21 cellular contexts compared by ENCODE assay signal in genomic region chr3:180181387-180181786, GRCh38.
"Had no signal": no experiment of that assay in that cellular context is flagged by ENCODE, and none has a peak within 500 bp of the region (broad histone marks: within the 10 kb centered on the region; RNA-seq: fewer than 3 reads in every experiment).

No MANE protein-coding gene starts in this region.

- H3K27ac ChIP-seq: brain microvascular endothelial cell had no signal

- H3K27ac Mint-ChIP-seq: activated B cell treated with CpG ODN at 0.5 μM for 24 hours; activated CD4-positive, alpha-beta T cell treated with anti-CD3 and anti-CD28 coated beads, Interleukin-2, amount 10 ng/mL, durations not matched to agents 24 days and 14 days; activated CD8-positive, alpha-beta memory T cell treated with anti-CD3 and anti-CD28 coated beads, Interleukin-2, amount 10 ng/mL, durations not matched to agents 7 days and 5 days; activated naive CD4-positive, alpha-beta T cell treated with anti-CD3 and anti-CD28 coated beads for 36 hours; activated naive CD8-positive, alpha-beta T cell; activated T-cell treated with anti-CD3 and anti-CD28 coated beads, Interleukin-2, amount 50 U/mL, for 24 hours had no signal

- H3K9me3 Mint-ChIP-seq: activated B cell treated with CpG ODN at 0.5 μM for 24 hours; activated CD4-positive, alpha-beta T cell treated with anti-CD3 and anti-CD28 coated beads, Interleukin-2, amount 10 ng/mL, durations not matched to agents 24 days and 14 days; activated naive CD4-positive, alpha-beta T cell treated with anti-CD3 and anti-CD28 coated beads for 36 hours had no signal

- H3K36me3 ChIP-seq: brain microvascular endothelial cell had no signal

- ATAC-seq: activated CD8-positive, alpha-beta memory T cell treated with anti-CD3 and anti-CD28 coated beads, Interleukin-2, amount 10 ng/mL, durations not matched to agents 7 days and 5 days; PC-3 had no signal

- DNase-seq: activated B cell treated with CpG ODN at 0.5 μM for 24 hours; activated CD4-positive, alpha-beta T cell treated with anti-CD3 and anti-CD28 coated beads for 1 hour; activated CD4-positive, alpha-beta T cell treated with anti-CD3 and anti-CD28 coated beads, Interleukin-2, amount 10 ng/mL, durations not matched to agents 24 days and 14 days; activated CD4-positive, alpha-beta T cell treated with anti-CD3 and anti-CD28 coated beads, Interleukin-2, amount 50 U/mL, for 48 hours; activated CD8-positive, alpha-beta memory T cell treated with anti-CD3 and anti-CD28 coated beads, Interleukin-2, amount 10 ng/mL, durations not matched to agents 7 days and 5 days; activated effector memory CD4-positive, alpha-beta T cell treated with anti-CD3 and anti-CD28 coated beads, Interleukin-2, amount 50 U/mL, for 16 hours; activated naive CD4-positive, alpha-beta T cell treated with anti-CD3 and anti-CD28 coated beads for 36 hours; activated T-cell treated with anti-CD3 and anti-CD28 coated beads, Interleukin-2, amount 50 U/mL, for 24 hours; brain microvascular endothelial cell; caudate nucleus; MM.1S; NCI-H146; NCI-H187 treated with DMSO at 0.1 percent for 48 hours; NCI-H2081 treated with DMSO at 0.1 percent for 48 hours; NCI-H446; NCI-H524; PC-3; SIG-M5; T-helper 2 cell; T1000 had no signal

- H3K4me3 Mint-ChIP-seq: activated B cell treated with CpG ODN at 0.5 μM for 24 hours; activated CD4-positive, alpha-beta T cell treated with anti-CD3 and anti-CD28 coated beads, Interleukin-2, amount 10 ng/mL, durations not matched to agents 24 days and 14 days; activated CD8-positive, alpha-beta memory T cell treated with anti-CD3 and anti-CD28 coated beads, Interleukin-2, amount 10 ng/mL, durations not matched to agents 7 days and 5 days; activated naive CD4-positive, alpha-beta T cell treated with anti-CD3 and anti-CD28 coated beads for 36 hours; activated naive CD8-positive, alpha-beta T cell; activated T-cell treated with anti-CD3 and anti-CD28 coated beads, Interleukin-2, amount 50 U/mL, for 24 hours had no signal

- H3K27me3 Mint-ChIP-seq: activated B cell treated with CpG ODN at 0.5 μM for 24 hours; activated CD4-positive, alpha-beta T cell treated with anti-CD3 and anti-CD28 coated beads, Interleukin-2, amount 10 ng/mL, durations not matched to agents 24 days and 14 days; activated CD8-positive, alpha-beta memory T cell treated with anti-CD3 and anti-CD28 coated beads, Interleukin-2, amount 10 ng/mL, durations not matched to agents 7 days and 5 days; activated naive CD8-positive, alpha-beta T cell; activated T-cell treated with anti-CD3 and anti-CD28 coated beads, Interleukin-2, amount 50 U/mL, for 24 hours had no signal

- H3K4me1 Mint-ChIP-seq: activated B cell treated with CpG ODN at 0.5 μM for 24 hours; activated CD4-positive, alpha-beta T cell treated with anti-CD3 and anti-CD28 coated beads, Interleukin-2, amount 10 ng/mL, durations not matched to agents 24 days and 14 days; activated CD8-positive, alpha-beta memory T cell treated with anti-CD3 and anti-CD28 coated beads, Interleukin-2, amount 10 ng/mL, durations not matched to agents 7 days and 5 days had no signal

- H3K27me3 ChIP-seq: brain microvascular endothelial cell had no signal

- H3K36me3 Mint-ChIP-seq: activated CD8-positive, alpha-beta memory T cell treated with anti-CD3 and anti-CD28 coated beads, Interleukin-2, amount 10 ng/mL, durations not matched to agents 7 days and 5 days; activated naive CD8-positive, alpha-beta T cell had no signal
